ENCODE assay signal across 8 cellular contexts in the genomic region with DNA sequence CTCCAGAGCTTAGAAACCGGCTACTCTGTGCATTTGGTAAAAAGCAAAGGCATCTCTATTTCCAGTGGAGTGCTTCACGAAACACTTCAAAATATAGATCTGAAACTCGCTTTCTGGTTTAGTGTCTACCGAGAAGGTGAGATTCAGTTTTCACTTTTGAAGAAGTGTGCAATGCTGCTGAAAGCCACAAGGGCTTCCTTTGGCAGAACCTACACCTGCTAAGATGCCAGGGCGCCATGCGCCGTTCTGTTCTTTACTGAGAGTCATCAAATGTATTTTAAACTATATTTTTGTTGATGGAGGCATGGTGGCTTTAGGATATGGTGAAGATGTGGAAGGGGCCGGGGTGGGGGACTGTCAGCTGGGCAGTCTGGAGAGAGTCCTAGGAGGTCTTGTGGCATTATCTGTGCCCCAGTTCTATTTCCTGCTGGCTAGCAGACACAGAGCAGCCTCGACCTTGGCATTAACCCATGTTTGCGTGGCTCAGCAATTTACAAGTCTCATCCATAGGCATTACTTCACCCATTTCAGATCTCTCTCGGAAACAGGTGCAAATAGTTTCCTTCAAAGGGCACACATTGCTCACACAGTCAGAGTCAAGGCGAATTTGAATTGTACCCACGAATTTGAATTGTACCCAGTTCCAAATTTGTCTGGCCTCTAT. TPM values are rescaled to one million over a fixed set of nuclear protein-coding genes. Genes with fewer than 3 reads are reported as not detected.
DNase-seq lines count a peak whose midpoint lies in the region; ATAC-seq and TF ChIP-seq lines count a peak whose summit lies in the region.

No MANE protein-coding gene starts in this region.

- H3K9me2 ChIP-seq in SK-N-SH (no peaks in the 10 kb centered on the region), Karpas-422 (replicated peaks; ENCODE audit: insufficient read depth, low read length) (no peaks in the 10 kb centered on the region)

- H4K20me1 ChIP-seq in SK-N-SH (ENCODE audit: insufficient read depth) = no peaks in the 10 kb centered on the region
- H4K20me1 ChIP-seq in Karpas-422 (ENCODE audit: insufficient read depth, low read depth, low read length) = 0 out of 2 replicates have a peak, but pooled peaks cover 3% of the 10 kb centered on the region

- DNase-seq in SK-N-SH = no peak
- DNase-seq in Karpas-422 = peak; percentile 49
- no peak for DNase-seq in epithelial cell of esophagus (ENCODE audit: low read depth)
- no peak for DNase-seq in NCI-H82 treated with DMSO at 0.1 percent for 48 hours (lab: John Stamatoyannopoulos, UW; ENCODE audit: unreplicated experiment)
- DNase-seq in WTC11 (ENCODE audit: low spot score) = no peak
- no peak for DNase-seq in NCI-H526 treated with DMSO at 0.1 percent for 48 hours (lab: John Stamatoyannopoulos, UW)

- ATAC-seq in SK-N-SH treated with all-trans-retinoic acid at 6 μM for 48 hours = no peak
- peak; percentile 95 for ATAC-seq in GM21619 (IDR thresholded peaks at IDR 0.05; ENCODE audit: unreplicated experiment)
- ATAC-seq in WTC11 = no peak

- H3K36me3 ChIP-seq in SK-N-SH (replicated peaks in 1 of 2; ENCODE audit: control insufficient read depth in 1 of 2, insufficient read depth in 2 of 2, low read length in 1 of 2) (no peaks in the 10 kb centered on the region), Karpas-422 (ENCODE audit: insufficient read depth, low read length) (no peaks in the 10 kb centered on the region)

- H3K4me3 ChIP-seq in SK-N-SH (ENCODE audit: low read depth in 2 of 2, low read length in 1 of 2) (no peak overlapping the region), Karpas-422 (ENCODE audit: low read length) (no peak overlapping the region), epithelial cell of esophagus (ENCODE audit: low read length) (no peak overlapping the region)

- H3K36me3 Mint-ChIP-seq in WTC11 = no peaks in the 10 kb centered on the region

- H3K79me2 ChIP-seq in SK-N-SH (ENCODE audit: insufficient read depth) (no peaks in the 10 kb centered on the region), Karpas-422 (ENCODE audit: low read length) (no peaks in the 10 kb centered on the region)

- CTCF ChIA-PET in SK-N-SH (lab: Yijun Ruan, JAX) (interaction anchor here (0.7 to 5.5 kb wide), 14 partner anchors 9 to 267 kb away, joined by 3 to 36 read pairs (median 5); partner anchors contain the start of gene PDIA6), WTC11 (lab: Charles Lee) (interaction anchor here (0.8 to 1.6 kb wide), 11 partner anchors 8 to 52 kb away, joined by 3 to 15 read pairs (median 4); partner anchors contain the start of gene PDIA6)

- H3K4me2 ChIP-seq in SK-N-SH = no peak overlapping the region
- H3K4me2 ChIP-seq in Karpas-422 (ENCODE audit: low read depth, low read length, poor library complexity, severe bottlenecking) = no peak overlapping the region

- no peak overlapping the region for H3K27ac ChIP-seq in SK-N-SH (ENCODE audit: low read depth in 2 of 2, low read length in 1 of 2)
- no peak overlapping the region for H3K27ac ChIP-seq in Karpas-422 (ENCODE audit: low read length)

- peaks cover 23 to 25% of the 10 kb centered on the region in 2 experiments for H3K4me1 ChIP-seq in SK-N-SH (ENCODE audit: control insufficient read depth in 1 of 2, insufficient read depth in 2 of 2, low read depth in 1 of 2, low read length in 1 of 2)
- H3K4me1 ChIP-seq in Karpas-422 (ENCODE audit: low read length) = no peaks in the 10 kb centered on the region

- no peaks in the 10 kb centered on the region for H3K27me3 Mint-ChIP-seq in WTC11 (ENCODE audit: low read depth)

- no peak overlapping the region for H3K4me3 Mint-ChIP-seq in WTC11

- WGBS in SK-N-SH (ENCODE audit: low lambda C conversion rate) = 83% methylated on average over 13 of the region's 13 CpGs

- POLR2A ChIA-PET in SK-N-SH (lab: Yijun Ruan, JAX) = no interaction called here
- POLR2A ChIA-PET in WTC11 (lab: Charles Lee) = no interaction called here

- H3K9me3 ChIP-seq in SK-N-SH (no peaks in the 10 kb centered on the region), Karpas-422 (ENCODE audit: low read length) (no peaks in the 10 kb centered on the region)

- TF ChIP-seq RAD21 in SK-N-SH (IDR thresholded peaks at IDR 0.05; ENCODE audit: low read length) = no peak

- H3K4me1 Mint-ChIP-seq in WTC11 = peaks cover 7% of the 10 kb centered on the region

- TF ChIP-seq EP300 in SK-N-SH (IDR thresholded peaks at IDR 0.05; ENCODE audit: borderline replicate concordance in 1 of 2, low read depth in 1 of 2, low read length in 1 of 2) = no peak

- H3F3A ChIP-seq in SK-N-SH (replicated peaks; ENCODE audit: insufficient read depth) = peaks cover 12% of the 10 kb centered on the region

- H2AFZ ChIP-seq in SK-N-SH (ENCODE audit: low read depth) (no peak overlapping the region), Karpas-422 (ENCODE audit: low read length) (no peak overlapping the region)

- no peaks in the 10 kb centered on the region for H3K9me3 Mint-ChIP-seq in WTC11

- no peak overlapping the region for H3K27ac Mint-ChIP-seq in WTC11

- H3K9ac ChIP-seq in SK-N-SH (no peak overlapping the region), Karpas-422 (ENCODE audit: low read length) (no peak overlapping the region)

- TF ChIP-seq CTCF in SK-N-SH (IDR thresholded peaks at IDR 0.05) (peak; percentile 25; the same call in 1 of the 2 replicates), epithelial cell of esophagus (IDR thresholded peaks at IDR 0.05; ENCODE audit: insufficient read depth, low read depth, low read length, missing control alignments) (peak; percentile 16), WTC11 (IDR thresholded peaks at IDR 0.05) (no peak)

- H3K27me3 ChIP-seq in SK-N-SH (ENCODE audit: insufficient read depth) (no peaks in the 10 kb centered on the region), Karpas-422 (ENCODE audit: low read length) (no peaks in the 10 kb centered on the region)

TF ChIP-seq in SK-N-SH, 30 proteins besides CTCF, POLR2A, EP300 and RAD21 (continues in another document):
- no peak for TF ChIP-seq SIN3A (IDR thresholded peaks at IDR 0.05; ENCODE audit: borderline replicate concordance, low read depth, low read length)
- TF ChIP-seq USF2 (IDR thresholded peaks at IDR 0.05; ENCODE audit: borderline replicate concordance, low read depth, low read length) = no peak
- no peak for TF ChIP-seq NRF1 (IDR thresholded peaks at IDR 0.05; ENCODE audit: low read depth, low read length)
- no peak for TF ChIP-seq RFX5 (IDR thresholded peaks at IDR 0.05; ENCODE audit: low read length)

TF ChIP-seq in SK-N-SH treated with all-trans-retinoic acid at 6 μM for 48 hours, 23 proteins besides CTCF, POLR2A, EP300 and RAD21 (continues in another document):
- TF ChIP-seq ZFP30 (CRISPR knock-in tag; IDR thresholded peaks at IDR 0.05) = no peak
- no peak for TF ChIP-seq ZNF565 (CRISPR knock-in tag; conservative IDR thresholded peaks at IDR 0.05; ENCODE audit: low read depth)
- no peak for TF ChIP-seq BACH2 (CRISPR knock-in tag; IDR thresholded peaks at IDR 0.05; ENCODE audit: borderline replicate concordance)
- TF ChIP-seq, protein P1, sequence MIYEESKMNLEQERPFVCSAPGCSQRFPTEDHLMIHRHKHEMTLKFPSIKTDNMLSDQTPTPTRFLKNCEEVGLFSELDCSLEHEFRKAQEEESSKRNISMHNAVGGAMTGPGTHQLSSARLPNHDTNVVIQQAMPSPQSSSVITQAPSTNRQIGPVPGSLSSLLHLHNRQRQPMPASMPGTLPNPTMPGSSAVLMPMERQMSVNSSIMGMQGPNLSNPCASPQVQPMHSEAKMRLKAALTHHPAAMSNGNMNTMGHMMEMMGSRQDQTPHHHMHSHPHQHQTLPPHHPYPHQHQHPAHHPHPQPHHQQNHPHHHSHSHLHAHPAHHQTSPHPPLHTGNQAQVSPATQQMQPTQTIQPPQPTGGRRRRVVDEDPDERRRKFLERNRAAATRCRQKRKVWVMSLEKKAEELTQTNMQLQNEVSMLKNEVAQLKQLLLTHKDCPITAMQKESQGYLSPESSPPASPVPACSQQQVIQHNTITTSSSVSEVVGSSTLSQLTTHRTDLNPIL (CRISPR knock-in tag; IDR thresholded peaks at IDR 0.05; ENCODE audit: low read depth) = no peak
- TF ChIP-seq ZFP3 (CRISPR knock-in tag; IDR thresholded peaks at IDR 0.05) = no peak
- no peak for TF ChIP-seq TCF4 (CRISPR knock-in tag; IDR thresholded peaks at IDR 0.05; ENCODE audit: borderline replicate concordance)

TF ChIP-seq in WTC11, 78 proteins besides CTCF, POLR2A, EP300 and RAD21 (continues in another document):
- TF ChIP-seq ZNF512 (CRISPR knock-in tag; IDR thresholded peaks at IDR 0.05; ENCODE audit: borderline replicate concordance) (no peak), ZBTB21 (CRISPR knock-in tag; IDR thresholded peaks at IDR 0.05; ENCODE audit: borderline replicate concordance) (no peak), RORB (CRISPR knock-in tag; IDR thresholded peaks at IDR 0.05) (no peak), RELA (CRISPR knock-in tag; IDR thresholded peaks at IDR 0.05; ENCODE audit: borderline replicate concordance) (no peak), TEAD1 (CRISPR knock-in tag; IDR thresholded peaks at IDR 0.05) (no peak)

RNA-seq across cellular contexts. Expression of gene KCNF1, which starts 46.7 kb away (rescaled TPM):
- 0.16 and 0.23 TPM in 2 replicates for polyA plus RNA-seq in SK-N-SH (2012; rRNA removed)
- polyA plus RNA-seq in SK-N-SH (2012; cell fraction: cytosol; rRNA removed) = 0.06 and 0.17 TPM in 2 replicates
- polyA plus RNA-seq in SK-N-SH (2012; cell fraction: nucleus; rRNA removed) = 0.12 and 0.19 TPM in 2 replicates
- total RNA-seq in Karpas-422 (2014; rRNA removed; shearing (Covaris generic); ENCODE audit: low replicate concordance) = not detected in 2 replicates
- 1.2 to 1.4 TPM (median 1.2 TPM) in 3 replicates for total RNA-seq in WTC11 (2021)

RNA-seq across cellular contexts. Expression of gene PDIA6, which starts 52.4 kb away (rescaled TPM):
- 308 and 325 TPM in 2 replicates for polyA plus RNA-seq in SK-N-SH (2012; rRNA removed)
- 403 and 455 TPM in 2 replicates for polyA plus RNA-seq in SK-N-SH (2012; cell fraction: cytosol; rRNA removed)
- 95.0 and 163 TPM in 2 replicates for polyA plus RNA-seq in SK-N-SH (2012; cell fraction: nucleus; rRNA removed)
- total RNA-seq in Karpas-422 (2014; rRNA removed; shearing (Covaris generic); ENCODE audit: low replicate concordance) = 92.4 and 106 TPM in 2 replicates
- total RNA-seq in WTC11 (2021) = 331 to 344 TPM (median 340 TPM) in 3 replicates

Comparison
In these comparisons a context has a peak if more than half of its experiments do, and no peak if none do; other contexts are left out.
1. Of the 6 proteins assayed by ChIP-seq in both WTC11 and SK-N-SH: peak only in WTC11: none; only in SK-N-SH: CTCF; in both: none; in neither: 5.